ENCODE assay signal across 14 cellular contexts in the genomic region with DNA sequence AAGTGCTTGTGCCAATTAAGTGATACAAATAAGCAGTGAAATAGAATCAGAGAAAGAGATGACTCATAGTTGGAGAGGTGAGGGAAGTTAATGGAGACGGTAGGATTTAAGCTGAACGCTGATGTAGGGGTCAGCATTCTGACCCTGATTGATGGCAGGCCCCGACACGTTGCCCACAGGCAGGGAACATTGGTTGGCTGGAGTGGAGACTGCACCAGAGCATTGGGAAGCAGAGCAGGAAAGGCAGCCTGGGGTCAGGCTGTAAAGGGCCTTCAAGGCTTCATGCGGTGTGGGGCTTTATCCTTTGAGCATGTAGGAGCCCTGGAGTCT.
DNase-seq lines count a peak whose midpoint lies in the region; FAIRE-seq and TF ChIP-seq lines count a peak whose summit lies in the region.
"Had no signal": no experiment of that assay in that cellular context is flagged by ENCODE, and none has a peak within 500 bp of the region (broad histone marks: within the 10 kb centered on the region; RNA-seq: fewer than 3 reads in every experiment).

No MANE protein-coding gene starts in this region.

- no peaks in the 10 kb centered on the region for H3K27me3 Mint-ChIP-seq in activated naive CD4-positive, alpha-beta T cell treated with anti-CD3 and anti-CD28 coated beads, Interleukin-2, amount 10 ng/mL, durations not matched to agents 7 days and 5 days

- TF ChIP-seq POLR2A in GM12891 (IDR thresholded peaks at IDR 0.05; ENCODE audit: low read depth, low read length), result no peak

- no peak for FAIRE-seq in GM12891 (lab: Jason Lieb, UNC)
- FAIRE-seq: frontal cortex had no signal

- H3K4me3 Mint-ChIP-seq in activated naive CD4-positive, alpha-beta T cell treated with anti-CD3 and anti-CD28 coated beads, Interleukin-2, amount 10 ng/mL, durations not matched to agents 7 days and 5 days, result no peak overlapping the region

- H3K9me3 ChIP-seq in MG63, result no peaks in the 10 kb centered on the region

- peak overlapping the region; percentile 72 for H3K27ac ChIP-seq in caudate nucleus (ENCODE audit: low read depth, low read length)
- H3K27ac ChIP-seq: parathyroid adenoma had no signal

- H3K9me3 Mint-ChIP-seq in activated naive CD4-positive, alpha-beta T cell treated with anti-CD3 and anti-CD28 coated beads, Interleukin-2, amount 10 ng/mL, durations not matched to agents 7 days and 5 days, result no peaks in the 10 kb centered on the region

- peak overlapping the region; percentile 65 for H3K27ac Mint-ChIP-seq in activated naive CD4-positive, alpha-beta T cell treated with anti-CD3 and anti-CD28 coated beads, Interleukin-2, amount 10 ng/mL, durations not matched to agents 7 days and 5 days

- peaks cover 61% of the 10 kb centered on the region for H3K4me1 Mint-ChIP-seq in activated naive CD4-positive, alpha-beta T cell treated with anti-CD3 and anti-CD28 coated beads, Interleukin-2, amount 10 ng/mL, durations not matched to agents 7 days and 5 days

- peaks cover 43% of the 10 kb centered on the region for H3K36me3 Mint-ChIP-seq in activated naive CD4-positive, alpha-beta T cell treated with anti-CD3 and anti-CD28 coated beads, Interleukin-2, amount 10 ng/mL, durations not matched to agents 7 days and 5 days

- no peaks in the 10 kb centered on the region for H3K27me3 ChIP-seq in MG63

- CTCF ChIA-PET in activated naive CD4-positive, alpha-beta T cell treated with anti-CD3 and anti-CD28 coated beads, Interleukin-2, amount 10 ng/mL, durations not matched to agents 7 days and 5 days (lab: Charles Lee), result interaction anchor here (0.6 to 2.6 kb wide), 4 partner anchors 10 to 1800 kb away, joined by 3 to 17 read pairs (median 5); no protein-coding TSS in a partner anchor

- peaks cover 8% of the 10 kb centered on the region; the same call in 1 of the 2 replicates for H3K36me3 ChIP-seq in MG63

- no peak for DNase-seq in activated naive CD4-positive, alpha-beta T cell treated with anti-CD3 and anti-CD28 coated beads, Interleukin-2, amount 10 ng/mL, durations not matched to agents 7 days and 5 days
- no peak for DNase-seq in activated naive CD4-positive, alpha-beta T cell treated with anti-CD3 and anti-CD28 coated beads, Interleukin-2, amount 50 U/mL, for 16 hours
- DNase-seq in NCI-H69 (lab: John Stamatoyannopoulos, UW), result peak; percentile 70
- DNase-seq in caudate nucleus (lab: John Stamatoyannopoulos, UW), result no peak
- peak; percentile 31 for DNase-seq in renal cortical epithelial cell (ENCODE audit: low read depth)
- no peak for DNase-seq in GM12891 (ENCODE audit: insufficient read length, low spot score)
- DNase-seq in AML-193 (lab: John Stamatoyannopoulos, UW), result no peak
- no peak for DNase-seq in MG63
- DNase-seq: aorta; effector memory CD4-positive, alpha-beta T cell; NK-92 treated with Interleukin-12 subunit alpha and Interleukin-12 subunit beta, amount 100 ng/mL, for 24 hours; stimulated activated CD4-positive, alpha-beta T cell treated with anti-CD3 and anti-CD28 coated beads, Interleukin-12 subunit alpha, Interleukin-12 subunit beta, amount 100 ng/mL, for 4 hours had no signal

- H3K4me3 ChIP-seq in MG63, result no peak overlapping the region

TF ChIP-seq in GM12891, 5 proteins besides CTCF, POLR2A, EP300 and RAD21:
- TF ChIP-seq PAX5 (IDR thresholded peaks at IDR 0.05; ENCODE audit: insufficient read depth, low read length, severe bottlenecking) (no peak), TAF1 (IDR thresholded peaks at IDR 0.05; ENCODE audit: low read depth, low read length) (no peak), SPI1 (IDR thresholded peaks at IDR 0.05; ENCODE audit: low read depth, low read length) (no peak), POLR2AphosphoS5 (IDR thresholded peaks at IDR 0.05; ENCODE audit: low read depth, low read length) (no peak), POU2F2 (IDR thresholded peaks at IDR 0.05; ENCODE audit: low read depth, low read length) (no peak)

Comparison
In these comparisons a context has a peak if more than half of its experiments do, and no peak if none do; other contexts are left out.
1. DNase-seq: peak in NCI-H69 (single experiment) and renal cortical epithelial cell (single experiment); none in activated naive CD4-positive, alpha-beta T cell treated with anti-CD3 and anti-CD28 coated beads, Interleukin-2, amount 10 ng/mL, durations not matched to agents 7 days and 5 days (single experiment), activated naive CD4-positive, alpha-beta T cell treated with anti-CD3 and anti-CD28 coated beads, Interleukin-2, amount 50 U/mL, for 16 hours (single experiment), caudate nucleus (0 of 61), GM12891 (single experiment), AML-193 (0 of 2) and MG63 (single experiment).